16 cellular contexts compared by ENCODE assay signal in genomic region chr15:41908681-41909461, GRCh38.
"Had no signal": no experiment of that assay in that cellular context is flagged by ENCODE, and none has a peak within 500 bp of the region (broad histone marks: within the 10 kb centered on the region; RNA-seq: fewer than 3 reads in every experiment).

No MANE protein-coding gene starts in this region.

- DNase-seq: activated CD4-positive, alpha-beta memory T cell treated with anti-CD3 and anti-CD28 coated beads, Interleukin-2, amount 10 ng/mL, durations not matched to agents 7 days and 5 days; activated CD4-positive, alpha-beta T cell treated with anti-CD3 and anti-CD28 coated beads for 1 hour; activated gamma-delta T cell treated with Interleukin-2 at 50 U/mL for 16 hours; activated T-cell treated with anti-CD3 and anti-CD28 coated beads, Interleukin-2, amount 50 U/mL, for 48 hours; effector memory CD8-positive, alpha-beta T cell; erythroblast; glutamatergic neuron; left lung; mesendoderm; ovary; small intestine; SW 1271; transverse colon had no signal

- H3K36me3 ChIP-seq: neural progenitor cell, ovary had no signal

- ATAC-seq: effector memory CD8-positive, alpha-beta T cell; left lung had no signal

- H3K4me3 ChIP-seq: left lung, neural progenitor cell, ovary, SJSA1, transverse colon had no signal

- H2AFZ ChIP-seq: neural progenitor cell had no signal

- H3K9ac ChIP-seq: neural progenitor cell had no signal

- H3K4me1 ChIP-seq: neural progenitor cell, SJSA1, transverse colon had no signal

- FAIRE-seq: islet of Langerhans, small intestine had no signal

- H3K27ac ChIP-seq: left lung, neural progenitor cell, ovary, SJSA1, transverse colon had no signal

- H3K4me2 ChIP-seq: neural progenitor cell had no signal

- H3K27me3 ChIP-seq: left lung, neural progenitor cell, ovary, SJSA1, transverse colon had no signal

- H3K9me3 ChIP-seq: left lung, ovary, SJSA1, transverse colon had no signal
